17 cellular contexts compared by ENCODE assay signal in the genomic region with DNA sequence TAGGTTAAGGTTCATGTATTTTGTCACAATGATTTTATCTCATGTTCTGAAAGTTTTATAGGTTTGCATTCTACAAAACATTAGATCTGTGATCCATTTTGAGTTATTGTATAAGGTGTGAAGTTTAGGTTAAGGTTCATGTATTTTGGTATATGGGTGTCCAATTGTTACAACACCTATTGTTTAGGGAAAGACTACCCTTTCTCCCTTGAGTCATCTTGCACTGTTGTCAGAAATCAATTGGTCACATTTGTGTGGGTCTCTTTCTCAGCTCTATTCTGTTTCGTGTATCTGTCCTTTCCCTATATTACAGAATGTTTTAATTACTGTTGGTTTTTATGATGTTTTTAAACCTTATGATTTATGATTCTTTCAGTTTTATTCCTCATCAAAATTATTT. TPM values are rescaled to one million over a fixed set of nuclear protein-coding genes. Genes with fewer than 3 reads are reported as not detected.
DNase-seq lines count a peak whose midpoint lies in the region; ATAC-seq and TF ChIP-seq lines count a peak whose summit lies in the region.
"Had no signal": no experiment of that assay in that cellular context is flagged by ENCODE, and none has a peak within 500 bp of the region (broad histone marks: within the 10 kb centered on the region; RNA-seq: fewer than 3 reads in every experiment).

No MANE protein-coding gene starts in this region.

- POLR2A ChIA-PET in MCF 10A (lab: Yijun Ruan, JAX) (no interaction called here), WTC11 (lab: Charles Lee) (interaction anchor here (0.7 kb wide), 1 partner anchor 927 kb away, joined by 3 read pairs; no protein-coding TSS in a partner anchor)

- BruUV-seq in MCF 10A (replicated peaks; lab: Mats Ljungman, UMichigan), result no TSS peak

- TF ChIP-seq POLR2A in breast epithelium (IDR thresholded peaks at IDR 0.05), result no peak
- no peak for TF ChIP-seq POLR2A in NB4 (IDR thresholded peaks at IDR 0.05; ENCODE audit: extremely low read depth, insufficient read length)

- H3K9me3 Mint-ChIP-seq in MCF 10A (ENCODE audit: unreplicated experiment) (peaks cover 14% of the 10 kb centered on the region), progenitor cell of endocrine pancreas (ENCODE audit: low read depth) (peaks cover 7% of the 10 kb centered on the region), WTC11 (peaks cover 10% of the 10 kb centered on the region)

- peak; percentile 19 for DNase-seq in MCF 10A (ENCODE audit: unreplicated experiment)
- no peak for DNase-seq in breast epithelium (ENCODE audit: low spot score in 2 of 2)
- DNase-seq in NB4 (ENCODE audit: low read depth), result peak; percentile 52
- peak; percentile 64 for DNase-seq in fibroblast of villous mesenchyme (ENCODE audit: low read depth)
- no peak for DNase-seq in progenitor cell of endocrine pancreas (ENCODE audit: low spot score, unreplicated experiment)
- no peak for DNase-seq in WTC11 (ENCODE audit: low spot score)
- no peak for DNase-seq in ascending aorta (ENCODE audit: low spot score in 2 of 2)
- DNase-seq in HPDE6-E6E7 (ENCODE audit: extremely low spot score), result no peak
- DNase-seq: ACHN, COR-L47, DMS153, NCI-H1436, NCI-H2029, NCI-H2171, NCI-H446, SJCRH30 had no signal

- H3K4me3 Mint-ChIP-seq in MCF 10A (ENCODE audit: unreplicated experiment), result no peak overlapping the region
- H3K4me3 Mint-ChIP-seq in progenitor cell of endocrine pancreas (ENCODE audit: low read depth), result no peak overlapping the region
- H3K4me3 Mint-ChIP-seq in WTC11, result no peak overlapping the region

- H3K4me1 Mint-ChIP-seq in MCF 10A (ENCODE audit: insufficient read depth, unreplicated experiment), result peaks cover 44% of the 10 kb centered on the region
- H3K4me1 Mint-ChIP-seq in progenitor cell of endocrine pancreas (ENCODE audit: low read depth), result peaks cover 47% of the 10 kb centered on the region
- H3K4me1 Mint-ChIP-seq in WTC11, result peaks cover 56% of the 10 kb centered on the region

- H3K27ac Mint-ChIP-seq in MCF 10A (ENCODE audit: low read depth, unreplicated experiment), result no peak overlapping the region
- H3K27ac Mint-ChIP-seq in progenitor cell of endocrine pancreas, result peak overlapping the region; percentile 26
- no peak overlapping the region for H3K27ac Mint-ChIP-seq in WTC11

- H3K4me1 ChIP-seq in breast epithelium (peaks cover 0 to 28% of the 10 kb centered on the region in 2 donors), ascending aorta (peaks cover 0 to 20% of the 10 kb centered on the region in 2 donors)

- H3K36me3 Mint-ChIP-seq in MCF 10A (ENCODE audit: insufficient read depth, unreplicated experiment) (peaks cover 10% of the 10 kb centered on the region), progenitor cell of endocrine pancreas (ENCODE audit: insufficient read depth) (peaks cover 8% of the 10 kb centered on the region), WTC11 (peaks cover 9% of the 10 kb centered on the region)

- no peaks in the 10 kb centered on the region for H3K27me3 Mint-ChIP-seq in MCF 10A (ENCODE audit: insufficient read depth, unreplicated experiment)
- H3K27me3 Mint-ChIP-seq in progenitor cell of endocrine pancreas, result no peaks in the 10 kb centered on the region
- H3K27me3 Mint-ChIP-seq in WTC11 (ENCODE audit: low read depth), result no peaks in the 10 kb centered on the region
- H3K27me3 Mint-ChIP-seq: IgD-negative memory B cell had no signal

- no peak for ATAC-seq in WTC11

- no peaks in the 10 kb centered on the region for H3K27me3 ChIP-seq in breast epithelium
- no peaks in the 10 kb centered on the region for H3K27me3 ChIP-seq in ascending aorta
- H3K27me3 ChIP-seq: SJCRH30 had no signal

- no peak overlapping the region for H3K27ac ChIP-seq in breast epithelium
- H3K27ac ChIP-seq in ascending aorta, result no peak overlapping the region
- H3K27ac ChIP-seq: SJCRH30 had no signal

- no peak overlapping the region for H3K4me3 ChIP-seq in breast epithelium
- H3K4me3 ChIP-seq in NB4 (ENCODE audit: low read depth, low read length), result no peak overlapping the region
- H3K4me3 ChIP-seq in fibroblast of villous mesenchyme (ENCODE audit: low read depth, low read length), result no peak overlapping the region
- no peak overlapping the region for H3K4me3 ChIP-seq in ascending aorta
- H3K4me3 ChIP-seq: SJCRH30 had no signal

- H3K36me3 ChIP-seq in breast epithelium, result no peaks in the 10 kb centered on the region
- H3K36me3 ChIP-seq in ascending aorta, result no peaks in the 10 kb centered on the region
- H3K36me3 ChIP-seq: SJCRH30 had no signal

- CTCF ChIA-PET in MCF 10A (lab: Yijun Ruan, JAX) (interaction anchor here (0.6 kb wide), 1 partner anchor 156 kb away, joined by 3 read pairs; no protein-coding TSS in a partner anchor), WTC11 (lab: Charles Lee) (no interaction called here)

- H3K9me3 ChIP-seq in breast epithelium, result no peaks in the 10 kb centered on the region
- no peaks in the 10 kb centered on the region for H3K9me3 ChIP-seq in ascending aorta
- H3K9me3 ChIP-seq: SJCRH30 had no signal

- TF ChIP-seq CTCF in MCF 10A (IDR thresholded peaks at IDR 0.05; ENCODE audit: unreplicated experiment) (no peak), breast epithelium (IDR thresholded peaks at IDR 0.05) (no peak), NB4 (IDR thresholded peaks at IDR 0.05; ENCODE audit: low read depth, low read length) (no peak), fibroblast of villous mesenchyme (IDR thresholded peaks at IDR 0.05; ENCODE audit: insufficient read depth, low read depth, low read length) (no peak), progenitor cell of endocrine pancreas (IDR thresholded peaks at IDR 0.05; ENCODE audit: unreplicated experiment) (no peak), WTC11 (IDR thresholded peaks at IDR 0.05) (no peak), ascending aorta (IDR thresholded peaks at IDR 0.05) (no peak)

- intact Hi-C loops in MCF 10A (cut with micrococcal nuclease), result no loop called here
- intact Hi-C loops in breast epithelium (cut with DNase I; ENCODE audit: low total_unique reads), result no loop called here
- intact Hi-C loops in ascending aorta (cut with DNase I), result no loop called here

TF ChIP-seq in WTC11, 78 proteins besides CTCF, POLR2A, EP300 and RAD21:
- no peak for TF ChIP-seq GABPB1 (CRISPR knock-in tag; IDR thresholded peaks at IDR 0.05)

RNA-seq across cellular contexts. Expression of a gene that starts 24.3 kb away (rescaled TPM):
- total RNA-seq in MCF 10A (2022), result 9.8 and 10.9 TPM in 2 replicates
- total RNA-seq in breast epithelium, result 10 to 100 TPM; 38.0 to 83.6 (median 40.0) TPM
- 86.0 and 220 TPM in 2 replicates for total RNA-seq in fibroblast of villous mesenchyme
- 16.6 and 17.3 TPM in 2 replicates for total RNA-seq in progenitor cell of endocrine pancreas
- 12.1 to 13.5 TPM (median 13.1 TPM) in 3 replicates for total RNA-seq in WTC11 (2021)
- 8.9 TPM for total RNA-seq in ascending aorta

Comparison
In these comparisons a context has a peak if more than half of its experiments do, and no peak if none do; other contexts are left out.
1. DNase-seq: peak in MCF 10A (single experiment), NB4 (single experiment) and fibroblast of villous mesenchyme (single experiment); none in breast epithelium (0 of 2), progenitor cell of endocrine pancreas (single experiment), WTC11 (single experiment), ascending aorta (0 of 2) and HPDE6-E6E7 (single experiment).